In genomic region chr11:120522736-120523135, GRCh38 we compare ENCODE assay signal across 19 cellular contexts. TPM values are rescaled to one million over a fixed set of nuclear protein-coding genes. Genes with fewer than 3 reads are reported as not detected.
"Had no signal": no experiment of that assay in that cellular context is flagged by ENCODE, and none has a peak within 500 bp of the region (broad histone marks: within the 10 kb centered on the region; RNA-seq: fewer than 3 reads in every experiment).

No MANE protein-coding gene starts in this region.

- H3K4me3 ChIP-seq: transverse colon, vagina had no signal

- H3K36me3 Mint-ChIP-seq: activated CD4-positive, alpha-beta memory T cell treated with anti-CD3 and anti-CD28 coated beads for 36 hours; activated naive CD8-positive, alpha-beta T cell treated with anti-CD3 and anti-CD28 coated beads for 36 hours; mesothelial cell of epicardium; natural killer cell treated with Interleukin-12 subunit alpha and Interleukin-12 subunit beta and Interleukin-15 and Interleukin-18, amount 100 ng/mL, for 72 hours had no signal

- H3K27ac Mint-ChIP-seq: activated CD4-positive, alpha-beta memory T cell treated with anti-CD3 and anti-CD28 coated beads for 36 hours; activated naive CD8-positive, alpha-beta T cell treated with anti-CD3 and anti-CD28 coated beads for 36 hours; activated T-helper 1 cell treated with anti-CD3 and anti-CD28 coated beads, Interleukin-12 subunit alpha, Interleukin-12 subunit beta, Interleukin-2, Interleukin-4 antibody, amounts not matched to agents 30 ng/mL and 10 ng/mL and 1 ng/mL, durations not matched to agents 14 hours and 24 hours and 36 hours; mesothelial cell of epicardium; natural killer cell treated with Interleukin-12 subunit alpha and Interleukin-12 subunit beta and Interleukin-15 and Interleukin-18, amount 100 ng/mL, for 72 hours; stimulated activated naive CD8-positive, alpha-beta T cell treated with anti-CD3 and anti-CD28 coated beads, Interleukin-15, Interleukin-2, amounts not matched to agents 100 ng/mL and 50 ng/mL, for 24 hours had no signal

- H3K4me3 Mint-ChIP-seq: activated CD4-positive, alpha-beta memory T cell treated with anti-CD3 and anti-CD28 coated beads for 36 hours; activated naive CD8-positive, alpha-beta T cell treated with anti-CD3 and anti-CD28 coated beads for 36 hours; activated T-helper 1 cell treated with anti-CD3 and anti-CD28 coated beads, Interleukin-12 subunit alpha, Interleukin-12 subunit beta, Interleukin-2, Interleukin-4 antibody, amounts not matched to agents 30 ng/mL and 10 ng/mL and 1 ng/mL, durations not matched to agents 14 hours and 24 hours and 36 hours; mesothelial cell of epicardium; natural killer cell treated with Interleukin-12 subunit alpha and Interleukin-12 subunit beta and Interleukin-15 and Interleukin-18, amount 100 ng/mL, for 72 hours; stimulated activated naive CD8-positive, alpha-beta T cell treated with anti-CD3 and anti-CD28 coated beads, Interleukin-15, Interleukin-2, amounts not matched to agents 100 ng/mL and 50 ng/mL, for 24 hours had no signal

- H3K36me3 ChIP-seq: transverse colon, vagina, WERI-Rb-1 had no signal

- ATAC-seq: left cardiac atrium; natural killer cell treated with Interleukin-12 subunit alpha and Interleukin-12 subunit beta and Interleukin-15 and Interleukin-18, amount 100 ng/mL, for 72 hours had no signal

- H3K4me1 Mint-ChIP-seq: activated naive CD8-positive, alpha-beta T cell treated with anti-CD3 and anti-CD28 coated beads for 36 hours had no signal

- H3K27me3 ChIP-seq: vagina had no signal

- H3K27ac ChIP-seq: transverse colon, vagina, WERI-Rb-1 had no signal

- H3K27me3 Mint-ChIP-seq: natural killer cell treated with Interleukin-12 subunit alpha and Interleukin-12 subunit beta and Interleukin-15 and Interleukin-18, amount 100 ng/mL, for 72 hours had no signal

- DNase-seq: activated CD4-positive, alpha-beta memory T cell treated with anti-CD3 and anti-CD28 coated beads for 36 hours; activated CD4-positive, alpha-beta T cell treated with anti-CD3 and anti-CD28 coated beads for 4 hours; activated naive CD4-positive, alpha-beta T cell; activated naive CD8-positive, alpha-beta T cell treated with anti-CD3 and anti-CD28 coated beads for 36 hours; activated T-cell treated with anti-CD3 and anti-CD28 coated beads for 4 hours; amniotic stem cell; effector memory CD4-positive, alpha-beta T cell; left cardiac atrium; nucleus accumbens; stimulated activated CD4-positive, alpha-beta T cell treated with anti-CD3 and anti-CD28 coated beads, Interleukin-12 subunit alpha, Interleukin-12 subunit beta, amount 100 ng/mL, for 4 hours; stimulated activated CD4-positive, alpha-beta T cell treated with anti-CD3 and anti-CD28 coated beads, Interleukin-1b, Interleukin-23, amount 100 ng/mL, for 48 hours; transverse colon; WERI-Rb-1 had no signal

- H3K9me3 Mint-ChIP-seq: activated CD4-positive, alpha-beta memory T cell treated with anti-CD3 and anti-CD28 coated beads for 36 hours; activated naive CD8-positive, alpha-beta T cell treated with anti-CD3 and anti-CD28 coated beads for 36 hours; activated T-helper 1 cell treated with anti-CD3 and anti-CD28 coated beads, Interleukin-12 subunit alpha, Interleukin-12 subunit beta, Interleukin-2, Interleukin-4 antibody, amounts not matched to agents 30 ng/mL and 10 ng/mL and 1 ng/mL, durations not matched to agents 14 hours and 24 hours and 36 hours; mesothelial cell of epicardium; natural killer cell treated with Interleukin-12 subunit alpha and Interleukin-12 subunit beta and Interleukin-15 and Interleukin-18, amount 100 ng/mL, for 72 hours; stimulated activated naive CD8-positive, alpha-beta T cell treated with anti-CD3 and anti-CD28 coated beads, Interleukin-15, Interleukin-2, amounts not matched to agents 100 ng/mL and 50 ng/mL, for 24 hours had no signal

- H3K9me3 ChIP-seq: transverse colon, vagina had no signal

RNA-seq across cellular contexts. Expression of gene GRIK4, which starts 11.2 kb away (rescaled TPM):
- total RNA-seq: activated CD4-positive, alpha-beta memory T cell treated with anti-CD3 and anti-CD28 coated beads for 36 hours; T-helper 2 cell treated with Interferon-gamma antibody and Interleukin-4, amounts not matched to agents 100 ng/mL and 5 ng/mL, for 36 hours had no signal
